In the genomic region with DNA sequence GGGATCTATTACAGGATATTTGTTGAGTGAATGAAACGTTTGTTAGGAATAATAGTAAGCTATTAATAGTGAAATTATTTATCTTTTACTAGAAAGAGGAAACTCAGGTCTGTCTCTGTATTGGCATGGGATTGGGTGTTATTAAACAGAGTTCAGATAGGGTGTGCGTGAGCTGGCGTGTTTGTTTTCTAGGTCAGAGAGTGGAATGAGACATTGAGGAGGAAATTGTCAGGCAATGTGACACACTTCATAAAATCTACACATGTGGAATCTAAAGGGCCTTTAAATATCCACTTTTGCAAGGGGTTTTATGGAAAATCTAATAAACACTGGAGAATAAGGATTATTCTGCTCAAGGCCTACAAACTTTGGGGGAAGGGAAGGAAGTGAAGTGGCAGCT, we compare ENCODE assay signal across 19 cellular contexts.
DNase-seq lines count a peak whose midpoint lies in the region; ATAC-seq and TF ChIP-seq lines count a peak whose summit lies in the region.
"Had no signal": no experiment of that assay in that cellular context is flagged by ENCODE, and none has a peak within 500 bp of the region (broad histone marks: within the 10 kb centered on the region; RNA-seq: fewer than 3 reads in every experiment).

No MANE protein-coding gene starts in this region.

- H3K79me1 ChIP-seq in IMR-90 (ENCODE audit: low read depth in 1 of 2, low read length in 2 of 2), result peaks cover 25 to 62% of the 10 kb centered on the region in 2 experiments

- H3K9ac ChIP-seq in IMR-90 (ENCODE audit: low read depth, low read length), result no peak overlapping the region
- no peak overlapping the region for H3K9ac ChIP-seq in smooth muscle cell (ENCODE audit: low read depth)

- POLR2A ChIA-PET in IMR-90 (lab: Charles Lee; ENCODE audit: unreplicated experiment), result no interaction called here

- ATAC-seq in IMR-90 (ENCODE audit: low read depth) (no peak), body of pancreas (no peak), HG02571 (IDR thresholded peaks at IDR 0.05; ENCODE audit: unreplicated experiment) (no peak)
- ATAC-seq: A549 had no signal

- H3K36me3 ChIP-seq in IMR-90 (ENCODE audit: control insufficient read depth, insufficient read depth, low read length) (no peaks in the 10 kb centered on the region), body of pancreas (replicated peaks in 1 of 2; ENCODE audit: insufficient read depth in 1 of 2, low read depth in 2 of 2) (no peaks in the 10 kb centered on the region), smooth muscle cell (ENCODE audit: low read depth) (no peaks in the 10 kb centered on the region)

- H2BK20ac ChIP-seq in IMR-90 (ENCODE audit: low read depth, low read length), result peak overlapping the region; percentile 76; the same call in 1 of the 2 replicates

- no CpG with 5 or more reads among the region's 3 CpGs for WGBS in IMR-90 (ENCODE audit: extremely low coverage in 2 of 2, insufficient read length in 1 of 2), 2 experiments
- 14 to 25% methylated on average over 3 of the region's 3 CpGs for WGBS in body of pancreas, 2 donors
- WGBS in smooth muscle cell (ENCODE audit: low lambda C conversion rate), result 62% methylated on average over 3 of the region's 3 CpGs
- 68 to 73% methylated on average over 3 of the region's 3 CpGs for whole genome bisulfite sequencing in lower leg skin, 2 donors

- no peak for TF ChIP-seq POLR2A in IMR-90 (IDR thresholded peaks at IDR 0.05; ENCODE audit: low read depth, low read length)
- TF ChIP-seq POLR2A in body of pancreas (IDR thresholded peaks at IDR 0.05), result no peak
- no peak for TF ChIP-seq POLR2A in lower leg skin (IDR thresholded peaks at IDR 0.05)

- no peaks in the 10 kb centered on the region for H3F3A ChIP-seq in smooth muscle cell (ENCODE audit: low read depth)

- BruUV-seq in IMR-90 (replicated peaks; lab: Mats Ljungman, UMichigan), result no TSS peak

- peak; percentile 28 for DNase-seq in IMR-90
- DNase-seq in body of pancreas, result no peak
- peak; percentile 19 to 33 for DNase-seq in lung microvascular endothelial cell (ENCODE audit: low read depth in 2 of 2)
- DNase-seq in smooth muscle cell (lab: John Stamatoyannopoulos, UW; ENCODE audit: unreplicated experiment), result no peak
- DNase-seq in lower leg skin (ENCODE audit: low spot score in 2 of 2), result no peak
- no peak for DNase-seq in pons (ENCODE audit: low spot score)
- DNase-seq: GF-D8, GOT3, HCEC 1CT, Kasumi-1, NCI-H1417, NCI-H1694 treated with DMSO at 0.1 percent for 48 hours, NCI-H2081 treated with DMSO at 0.1 percent for 48 hours, NCI-H446 treated with DMSO at 0.1 percent for 48 hours, NCI-H526 treated with DMSO at 0.1 percent for 48 hours, OCI-M1, SHP77 had no signal

- no peak overlapping the region for H2AFZ ChIP-seq in IMR-90 (replicated peaks; ENCODE audit: low read length, poor library complexity)
- no peak overlapping the region for H2AFZ ChIP-seq in smooth muscle cell (ENCODE audit: low read depth)

- H4K91ac ChIP-seq in IMR-90 (ENCODE audit: insufficient read depth, low read depth, low read length), result 0 out of 2 replicates have a peak overlapping the region, but pooled peaks have one; percentile 80

- H3K79me2 ChIP-seq in smooth muscle cell (ENCODE audit: low read depth), result no peaks in the 10 kb centered on the region

- no peak overlapping the region for H2AK9ac ChIP-seq in IMR-90 (replicated peaks; ENCODE audit: low read depth, low read length, poor library complexity)

- no peak overlapping the region for H2BK5ac ChIP-seq in IMR-90 (ENCODE audit: low read depth, low read length, poor library complexity, severe bottlenecking)

- TF ChIP-seq CTCF in IMR-90 (conservative IDR thresholded peaks at IDR 0.05; ENCODE audit: low read depth, low read length) (no peak), body of pancreas (IDR thresholded peaks at IDR 0.05) (no peak), smooth muscle cell (IDR thresholded peaks at IDR 0.05; ENCODE audit: borderline replicate concordance, insufficient read depth, poor library complexity, severe bottlenecking) (no peak), lower leg skin (IDR thresholded peaks at IDR 0.05) (no peak)

- no peak overlapping the region for H3K23ac ChIP-seq in IMR-90 (ENCODE audit: low read depth, low read length)

- H4K8ac ChIP-seq in IMR-90 (ENCODE audit: low read depth in 2 of 2, low read length in 2 of 2), result peak overlapping the region in 1 of 2 experiments; percentile 68; a peak in 1 of 4 replicates

- peak overlapping the region; percentile 70; the same call in 1 of the 2 replicates for H2AK5ac ChIP-seq in IMR-90 (ENCODE audit: low read depth, low read length)

- H3K4me1 ChIP-seq in IMR-90 (ENCODE audit: control insufficient read depth, insufficient read depth, low read length), result peaks cover 7% of the 10 kb centered on the region
- peaks cover 34% of the 10 kb centered on the region for H3K4me1 ChIP-seq in body of pancreas
- peaks cover 9% of the 10 kb centered on the region for H3K4me1 ChIP-seq in smooth muscle cell (ENCODE audit: low read depth)
- H3K4me1 ChIP-seq: A549 had no signal

- intact Hi-C loops in IMR-90 (cut with micrococcal nuclease), result no loop called here
- intact Hi-C loops in body of pancreas (cut with DNase I), result no loop called here
- intact Hi-C loops in lower leg skin (cut with DNase I; ENCODE audit: low total_unique reads), result no loop called here

- H3K9me1 ChIP-seq in IMR-90 (ENCODE audit: insufficient read depth, low read length), result peaks cover 33% of the 10 kb centered on the region

- TF ChIP-seq RAD21 in IMR-90 (IDR thresholded peaks at IDR 0.05; ENCODE audit: low read length), result no peak

- 0 out of 2 replicates have a peak overlapping the region, but pooled peaks have one; percentile 52 for H3K14ac ChIP-seq in IMR-90 (replicated peaks; ENCODE audit: low read depth, low read length)

- no peak overlapping the region for H3K56ac ChIP-seq in IMR-90 (ENCODE audit: extremely low read depth, insufficient read depth, low read length)

- in situ Hi-C loops in IMR-90 (cut with MboI; ENCODE audit: low sequenced_read_pairs), result no loop called here

- 0 out of 3 replicates have a peak overlapping the region, but pooled peaks have one; percentile 47 for H2BK15ac ChIP-seq in IMR-90 (ENCODE audit: low read depth, low read length)

- H3K4me2 ChIP-seq in IMR-90 (ENCODE audit: low read depth, low read length) (no peak overlapping the region), smooth muscle cell (peak overlapping the region; percentile 58)
- H3K4me2 ChIP-seq: A549 had no signal

- H3K27me3 ChIP-seq in IMR-90 (ENCODE audit: control insufficient read depth, insufficient read depth, low read length) (no peaks in the 10 kb centered on the region), body of pancreas (no peaks in the 10 kb centered on the region), smooth muscle cell (ENCODE audit: low read depth) (peaks cover 11% of the 10 kb centered on the region)

- no peak overlapping the region for H4K5ac ChIP-seq in IMR-90 (ENCODE audit: low read depth, low read length)

- H3K27ac ChIP-seq in IMR-90 (ENCODE audit: insufficient read depth, low read length) (no peak overlapping the region), body of pancreas (peak overlapping the region in 3 of 4 donors; percentile 13 to 64 (median 53)), smooth muscle cell (ENCODE audit: low read depth) (peak overlapping the region; percentile 14)
- H3K27ac ChIP-seq: A549 had no signal

- H4K20me1 ChIP-seq in IMR-90 (ENCODE audit: insufficient read depth, low read length) (no peaks in the 10 kb centered on the region), smooth muscle cell (ENCODE audit: low read depth) (peaks cover 29% of the 10 kb centered on the region)

- peak overlapping the region; percentile 69 for H2BK120ac ChIP-seq in IMR-90 (ENCODE audit: low read depth, low read length)

- H3K18ac ChIP-seq in IMR-90 (ENCODE audit: low read depth, low read length), result no peak overlapping the region

- dilution Hi-C loops in IMR-90 (cut with HindIII; ENCODE audit: low sequenced_read_pairs, unreplicated experiment), result no loop called here

- CTCF ChIA-PET in IMR-90 (lab: Yijun Ruan, JAX), result interaction anchor here (0.6 to 1.3 kb wide), 5 partner anchors 10 to 204 kb away, joined by 3 to 4 read pairs (median 3); no protein-coding TSS in a partner anchor

- H3K4ac ChIP-seq in IMR-90 (ENCODE audit: low read depth, low read length), result peak overlapping the region; percentile 86; the same call in 1 of the 2 replicates

- H3K9me3 ChIP-seq in IMR-90 (ENCODE audit: control insufficient read depth, insufficient read depth, low read length) (no peaks in the 10 kb centered on the region), body of pancreas (no peaks in the 10 kb centered on the region), smooth muscle cell (replicated peaks; ENCODE audit: low read depth) (no peaks in the 10 kb centered on the region)
- H3K9me3 ChIP-seq: A549 had no signal

- no peak overlapping the region for H3K4me3 ChIP-seq in IMR-90 (ENCODE audit: insufficient read depth, low read depth, low read length)
- no peak overlapping the region for H3K4me3 ChIP-seq in body of pancreas
- H3K4me3 ChIP-seq in smooth muscle cell, result no peak overlapping the region
- H3K4me3 ChIP-seq in lower leg skin (ENCODE audit: low read depth, poor library complexity, severe bottlenecking), result no peak overlapping the region
- H3K4me3 ChIP-seq: A549 had no signal

TF ChIP-seq in IMR-90, 13 proteins besides CTCF, POLR2A, EP300 and RAD21 (continues in another document):
- TF ChIP-seq RCOR1 (IDR thresholded peaks at IDR 0.05; ENCODE audit: insufficient replicate concordance, low read length) (no peak), RFX5 (IDR thresholded peaks at IDR 0.05; ENCODE audit: low read depth, low read length) (no peak), MXI1 (IDR thresholded peaks at IDR 0.05; ENCODE audit: borderline replicate concordance, low read depth, low read length) (no peak), NFE2L2 (IDR thresholded peaks at IDR 0.05; ENCODE audit: low read depth, low read length) (no peak), CEBPB (IDR thresholded peaks at IDR 0.05; ENCODE audit: low read depth, low read length) (no peak), MAFK (IDR thresholded peaks at IDR 0.05; ENCODE audit: low read depth, low read length) (no peak), SMC3 (IDR thresholded peaks at IDR 0.05; ENCODE audit: low read depth, low read length) (no peak), CHD1 (IDR thresholded peaks at IDR 0.05; ENCODE audit: low read depth, low read length) (no peak), MAZ (IDR thresholded peaks at IDR 0.05; ENCODE audit: borderline replicate concordance, low read depth, low read length) (no peak), FOS (IDR thresholded peaks at IDR 0.05; ENCODE audit: low read depth, low read length) (no peak)
- TF ChIP-seq, protein P1, sequence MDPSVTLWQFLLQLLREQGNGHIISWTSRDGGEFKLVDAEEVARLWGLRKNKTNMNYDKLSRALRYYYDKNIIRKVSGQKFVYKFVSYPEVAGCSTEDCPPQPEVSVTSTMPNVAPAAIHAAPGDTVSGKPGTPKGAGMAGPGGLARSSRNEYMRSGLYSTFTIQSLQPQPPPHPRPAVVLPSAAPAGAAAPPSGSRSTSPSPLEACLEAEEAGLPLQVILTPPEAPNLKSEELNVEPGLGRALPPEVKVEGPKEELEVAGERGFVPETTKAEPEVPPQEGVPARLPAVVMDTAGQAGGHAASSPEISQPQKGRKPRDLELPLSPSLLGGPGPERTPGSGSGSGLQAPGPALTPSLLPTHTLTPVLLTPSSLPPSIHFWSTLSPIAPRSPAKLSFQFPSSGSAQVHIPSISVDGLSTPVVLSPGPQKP (IDR thresholded peaks at IDR 0.05; ENCODE audit: borderline replicate concordance, low read depth, low read length), result no peak

Comparison
In these comparisons a context has a peak if more than half of its experiments do, and no peak if none do; other contexts are left out.
1. DNase-seq: peak in IMR-90 (single experiment) and lung microvascular endothelial cell (2 of 2); none in body of pancreas (0 of 4), smooth muscle cell (single experiment), lower leg skin (0 of 2) and pons (single experiment).